ENCODE assay signal across 8 cellular contexts in genomic region chr10:103367379-103367781, GRCh38.
DNase-seq lines count a peak whose midpoint lies in the region; ATAC-seq and TF ChIP-seq lines count a peak whose summit lies in the region.

No MANE protein-coding gene starts in this region.

- no peaks in the 10 kb centered on the region for H3K27me3 ChIP-seq in HUES48 (ENCODE audit: control insufficient read depth, insufficient read depth, low read length)
- no peaks in the 10 kb centered on the region for H3K27me3 ChIP-seq in muscle layer of colon (ENCODE audit: control insufficient read depth in 1 of 2, insufficient read depth in 2 of 2, low read length in 2 of 2)

- ATAC-seq in HG02884 (IDR thresholded peaks at IDR 0.05; ENCODE audit: unreplicated experiment) (no peak), HG02981 (IDR thresholded peaks at IDR 0.05; ENCODE audit: unreplicated experiment) (no peak)

- CTCF ChIA-PET in AG04449 (lab: Yijun Ruan, JAX) = interaction anchor here (1.5 to 1.6 kb wide), 2 partner anchors 11 to 18 kb away, joined by 4 to 5 read pairs; no protein-coding TSS in a partner anchor

- H3K27ac ChIP-seq in HUES48 (ENCODE audit: low read depth, low read length) (peak overlapping the region; percentile 21), muscle layer of colon (ENCODE audit: low read depth, low read length) (peak overlapping the region; percentile 81)

- DNase-seq in AG04449 (ENCODE audit: low read depth, low spot score) (no peak), cardiac fibroblast (ENCODE audit: low read depth in 2 of 2) (no peak), midbrain (lab: John Stamatoyannopoulos, UW) (no peak), inferior parietal cortex (ENCODE audit: extremely low spot score) (no peak)

- H3K9me3 ChIP-seq in HUES48 (ENCODE audit: control insufficient read depth, insufficient read depth, low read length) (no peaks in the 10 kb centered on the region), muscle layer of colon (ENCODE audit: low read length) (no peaks in the 10 kb centered on the region)

- no peak for TF ChIP-seq CTCF in AG04449 (IDR thresholded peaks at IDR 0.05; ENCODE audit: insufficient read depth, low read length, missing control alignments)
- no peak for TF ChIP-seq CTCF in cardiac fibroblast (IDR thresholded peaks at IDR 0.05; ENCODE audit: low read depth, low read length)

- H3K9ac ChIP-seq in HUES48 (ENCODE audit: low read depth, low read length) (no peak overlapping the region), muscle layer of colon (ENCODE audit: low read length) (no peak overlapping the region)

- POLR2A ChIA-PET in AG04449 (lab: Yijun Ruan, JAX) = interaction anchor here (0.6 to 2.2 kb wide), 4 partner anchors 10 to 180 kb away, joined by 4 to 8 read pairs (median 6); partner anchors contain the start of genes ATP5MK and PDCD11

- no peaks in the 10 kb centered on the region for H3K4me1 ChIP-seq in HUES48 (ENCODE audit: control insufficient read depth, insufficient read depth, low read length)
- no peaks in the 10 kb centered on the region for H3K4me1 ChIP-seq in muscle layer of colon (ENCODE audit: insufficient read depth, low read length)

- H3K36me3 ChIP-seq in HUES48 (ENCODE audit: control insufficient read depth, insufficient read depth, low read length) (0 out of 2 replicates have a peak, but pooled peaks cover 3% of the 10 kb centered on the region), muscle layer of colon (ENCODE audit: insufficient read depth, low read length) (no peaks in the 10 kb centered on the region)

- peak overlapping the region; percentile 86 for H3K4me3 ChIP-seq in AG04449 (ENCODE audit: low read depth, low read length)
- H3K4me3 ChIP-seq in HUES48 (ENCODE audit: low read depth, low read length) = peak overlapping the region; percentile 83
- H3K4me3 ChIP-seq in cardiac fibroblast (replicated peaks in 1 of 2; ENCODE audit: low read depth in 2 of 2, low read length in 2 of 2) = peak overlapping the region; percentile 67 to 93
- H3K4me3 ChIP-seq in muscle layer of colon (ENCODE audit: low read depth in 1 of 2, low read length in 2 of 2) = peak overlapping the region; percentile 68 to 74
